In genomic region chr10:59179027-59179426, GRCh38 we compare ENCODE assay signal across 21 cellular contexts. TPM values are rescaled to one million over a fixed set of nuclear protein-coding genes. Genes with fewer than 3 reads are reported as not detected.
A peak's percentile ranks its signal among the peaks of the same experiment; 100 is the strongest.
DNase-seq lines count a peak whose midpoint lies in the region; FAIRE-seq and TF ChIP-seq lines count a peak whose summit lies in the region.
"Had no signal": no experiment of that assay in that cellular context is flagged by ENCODE, and none has a peak within 500 bp of the region (broad histone marks: within the 10 kb centered on the region; RNA-seq: fewer than 3 reads in every experiment).

No MANE protein-coding gene starts in this region.

- H3K27ac ChIP-seq in kidney (ENCODE audit: low read depth in 2 of 2, low read length in 2 of 2) (no peak overlapping the region), small intestine (ENCODE audit: low read depth in 1 of 2, low read length in 1 of 2) (no peak overlapping the region), thyroid gland (no peak overlapping the region), MM.1S (ENCODE audit: low read length) (no peak overlapping the region)

- no peaks in the 10 kb centered on the region for H4K20me1 ChIP-seq in MM.1S (ENCODE audit: insufficient read depth, low read length)

- H3K27me3 ChIP-seq in Caco-2 (replicated peaks; ENCODE audit: control insufficient read depth, insufficient read depth, low read length) (no peaks in the 10 kb centered on the region), small intestine (ENCODE audit: control insufficient read depth in 2 of 2, insufficient read depth in 2 of 2, low read length in 2 of 2) (peaks cover 0 to 3% of the 10 kb centered on the region in 2 donors), thyroid gland (peaks cover 3% of the 10 kb centered on the region), MM.1S (replicated peaks; ENCODE audit: insufficient read depth, low read length) (no peaks in the 10 kb centered on the region)

- no peak overlapping the region for H2AFZ ChIP-seq in MM.1S (ENCODE audit: low read length)

- BruUV-seq in Caco-2 (replicated peaks; lab: Mats Ljungman, UMichigan): no TSS peak

- intact Hi-C loops in Caco-2 (cut with micrococcal nuclease; ENCODE audit: unreplicated experiment): loop anchor here (10.0 kb wide), 3 partner anchors 364 to 664 kb away; partner anchors contain the start of gene BICC1
- intact Hi-C loops in kidney (cut with DNase I): loop anchor here (10.0 kb wide), 1 partner anchor 234 kb away; no protein-coding TSS in a partner anchor
- intact Hi-C loops in thyroid gland (cut with DNase I): loop anchor here (10.0 kb wide), 1 partner anchor 224 kb away; no protein-coding TSS in a partner anchor

- peaks cover 17% of the 10 kb centered on the region for H3K4me1 Mint-ChIP-seq in Caco-2 (ENCODE audit: low read depth, unreplicated experiment)

- TF ChIP-seq CTCF in Caco-2 (IDR thresholded peaks at IDR 0.05; ENCODE audit: insufficient read depth in 1 of 2, low read depth in 1 of 2, low read length in 1 of 2, severe bottlenecking in 1 of 2, unreplicated experiment in 1 of 2) (no peak), kidney (IDR thresholded peaks at IDR 0.05; ENCODE audit: borderline replicate concordance, extremely low read depth, insufficient read depth) (no peak), thyroid gland (IDR thresholded peaks at IDR 0.05) (no peak), MM.1S (IDR thresholded peaks at IDR 0.05; ENCODE audit: low read length) (no peak)

- peak overlapping the region; percentile 90 for H3K4me3 Mint-ChIP-seq in Caco-2 (ENCODE audit: unreplicated experiment)
- H3K4me3 Mint-ChIP-seq: CD8-positive, alpha-beta T cell had no signal

- no peak for TF ChIP-seq POLR2A in thyroid gland (IDR thresholded peaks at IDR 0.05)

- no peaks in the 10 kb centered on the region for H3F3A ChIP-seq in MM.1S (ENCODE audit: insufficient read depth, low read length)

- H3K27ac Mint-ChIP-seq in Caco-2 (ENCODE audit: unreplicated experiment): no peak overlapping the region
- H3K27ac Mint-ChIP-seq: CD8-positive, alpha-beta T cell had no signal

- no peaks in the 10 kb centered on the region for H3K79me2 ChIP-seq in MM.1S (ENCODE audit: low read length)

- no peak overlapping the region for H3K9ac ChIP-seq in kidney (ENCODE audit: low read length in 2 of 2)
- no peak overlapping the region for H3K9ac ChIP-seq in MM.1S (ENCODE audit: low read length)

- POLR2A ChIA-PET in Caco-2 (lab: Charles Lee): interaction anchor here (0.6 kb wide), 2 partner anchors 32 to 90 kb away, joined by 4 to 10 read pairs; no protein-coding TSS in a partner anchor

- no peaks in the 10 kb centered on the region for H3K9me2 ChIP-seq in MM.1S (replicated peaks; ENCODE audit: insufficient read depth, low read length)

- H3K9me3 ChIP-seq in Caco-2 (no peaks in the 10 kb centered on the region), kidney (ENCODE audit: control insufficient read depth in 1 of 2, low read length in 2 of 2) (no peaks in the 10 kb centered on the region), small intestine (ENCODE audit: control insufficient read depth, low read depth) (no peaks in the 10 kb centered on the region), thyroid gland (no peaks in the 10 kb centered on the region), MM.1S (replicated peaks; ENCODE audit: insufficient read depth, low read length) (no peaks in the 10 kb centered on the region)

- no peaks in the 10 kb centered on the region for H3K27me3 Mint-ChIP-seq in Caco-2 (ENCODE audit: insufficient read depth, unreplicated experiment)

- H3K4me1 ChIP-seq in Caco-2 (peaks cover 20% of the 10 kb centered on the region), kidney (ENCODE audit: control insufficient read depth in 1 of 2, insufficient read depth in 1 of 2, low read depth in 1 of 2, low read length in 2 of 2) (peaks cover 0 to 4% of the 10 kb centered on the region in 2 donors), small intestine (ENCODE audit: control insufficient read depth in 2 of 2, insufficient read depth in 1 of 2, low read depth in 1 of 2, low read length in 1 of 2) (no peaks in the 10 kb centered on the region), thyroid gland (peaks cover 0 to 15% of the 10 kb centered on the region in 2 donors), MM.1S (ENCODE audit: low read length) (no peaks in the 10 kb centered on the region)

- H3K4me3 ChIP-seq in Caco-2 (ENCODE audit: low read depth, low read length): peak overlapping the region; percentile 97
- peak overlapping the region; percentile 9 to 63 for H3K4me3 ChIP-seq in kidney (ENCODE audit: low read length in 2 of 2)
- no peak overlapping the region for H3K4me3 ChIP-seq in small intestine (ENCODE audit: low read depth in 1 of 2, low read length in 2 of 2)
- no peak overlapping the region for H3K4me3 ChIP-seq in thyroid gland (replicated peaks in 1 of 3)
- no peak overlapping the region for H3K4me3 ChIP-seq in MM.1S (ENCODE audit: low read length)

- no peaks in the 10 kb centered on the region for H3K36me3 ChIP-seq in Caco-2 (ENCODE audit: control insufficient read depth, insufficient read depth, low read length)
- H3K36me3 ChIP-seq in kidney (ENCODE audit: control insufficient read depth in 1 of 2, insufficient read depth in 2 of 2, low read length in 2 of 2): no peaks in the 10 kb centered on the region
- no peaks in the 10 kb centered on the region for H3K36me3 ChIP-seq in small intestine (ENCODE audit: control insufficient read depth in 2 of 2, insufficient read depth in 2 of 2, low read length in 2 of 2)
- H3K36me3 ChIP-seq in thyroid gland: no peaks in the 10 kb centered on the region
- no peaks in the 10 kb centered on the region for H3K36me3 ChIP-seq in MM.1S (replicated peaks; ENCODE audit: insufficient read depth, low read length)

- 9 to 53% (median 15%) methylated on average over 2 of the region's 2 CpGs for WGBS in small intestine, 3 donors
- 62 to 75% methylated on average over 2 of the region's 2 CpGs for WGBS in thyroid gland, 2 donors

- CTCF ChIA-PET in Caco-2 (lab: Charles Lee): no interaction called here

- no peak for DNase-seq in Caco-2
- peak; percentile 32 for DNase-seq in NCI-H69 (lab: John Stamatoyannopoulos, UW)
- DNase-seq in kidney: no peak
- DNase-seq in small intestine: peak; percentile 13
- DNase-seq in thyroid gland: no peak
- DNase-seq in MM.1S: no peak
- DNase-seq in HuH-7 (ENCODE audit: low spot score): no peak
- DNase-seq: CD8-positive, alpha-beta T cell; EL; GOT3; KG1; NCI-H1048; NCI-H2081 treated with DMSO at 0.1 percent for 48 hours; NCI-H2227 treated with DMSO at 0.1 percent for 48 hours; NCI-H524; NK-92 treated with Interleukin-12 subunit alpha and Interleukin-12 subunit beta, amount 100 ng/mL, for 24 hours; RPMI8226; SIG-M5 had no signal

- peaks cover 17% of the 10 kb centered on the region for H3K36me3 Mint-ChIP-seq in Caco-2 (ENCODE audit: insufficient read depth, unreplicated experiment)
- H3K36me3 Mint-ChIP-seq: CD8-positive, alpha-beta T cell had no signal

- FAIRE-seq in kidney (lab: Jason Lieb, UNC) (peak; percentile 33), small intestine (lab: Jason Lieb, UNC) (no peak)

- H3K4me2 ChIP-seq in MM.1S (ENCODE audit: low read depth, low read length): no peak overlapping the region

- no peaks in the 10 kb centered on the region for H3K9me3 Mint-ChIP-seq in Caco-2 (ENCODE audit: unreplicated experiment)
- H3K9me3 Mint-ChIP-seq: CD8-positive, alpha-beta T cell had no signal

RNA-seq across cellular contexts. Expression of gene PHYHIPL, which starts 2.6 kb away (rescaled TPM):
- total RNA-seq in Caco-2 (2022) (48.1 and 50.2 TPM in 2 replicates), kidney (12.0 TPM), thyroid gland (under 1 TPM in 3 of 4 donors, not detected in 1; 0.11 to 0.29 (median 0.13) TPM)
- polyA plus RNA-seq in kidney (ENCODE audit: insufficient read depth, low read depth, low replicate concordance) (19.2 TPM), small intestine (10 to 100 TPM in 2 of 3 donors, 1 to 10 TPM in 1; 7.0 to 19.7 (median 12.1) TPM)
- total RNA-seq: CD8-positive, alpha-beta T cell; M059J; OCI-LY7 had no signal
- polyA plus RNA-seq: BJ had no signal

Comparison
In these comparisons a context has a peak if more than half of its experiments do, and no peak if none do; other contexts are left out.
1. DNase-seq: peak in NCI-H69 (single experiment) and small intestine (single experiment); none in Caco-2 (0 of 2), kidney (single experiment), thyroid gland (0 of 2), MM.1S (single experiment) and HuH-7 (single experiment).
2. H3K4me3 ChIP-seq: peak in Caco-2 (single experiment) and kidney (2 of 2); none in small intestine (0 of 2), thyroid gland (0 of 3) and MM.1S (single experiment).
3. RNA of gene PHYHIPL, which starts 2.6 kb away (total RNA-seq): 48.1 to 50.2 TPM in Caco-2 and 12.0 TPM in kidney (single experiment); 0.11 to 0.29 TPM in thyroid gland; every median in the first group is over 10 times any median in the second.